9 cellular contexts compared by ENCODE assay signal in genomic region chr10:44857363-44858016, GRCh38. TPM values are rescaled to one million over a fixed set of nuclear protein-coding genes. Genes with fewer than 3 reads are reported as not detected.
A peak's percentile ranks its signal among the peaks of the same experiment; 100 is the strongest.
DNase-seq lines count a peak whose midpoint lies in the region; ATAC-seq and TF ChIP-seq lines count a peak whose summit lies in the region.
"Had no signal": no experiment of that assay in that cellular context is flagged by ENCODE, and none has a peak within 500 bp of the region (broad histone marks: within the 10 kb centered on the region; RNA-seq: fewer than 3 reads in every experiment).

No MANE protein-coding gene starts in this region.

- no peaks in the 10 kb centered on the region for H3K79me2 ChIP-seq in SU-DHL-6 (ENCODE audit: insufficient read depth, low read length)

- DNase-seq in CMK (ENCODE audit: low read depth) (peak; percentile 21), HL-60 (ENCODE audit: low read depth in 1 of 2, low spot score in 1 of 2) (peak; percentile 24 to 43), amniotic epithelial cell (ENCODE audit: low read depth) (peak; percentile 43), right atrium auricular region (ENCODE audit: low spot score) (peak; percentile 70), sciatic nerve (ENCODE audit: low spot score) (peak; percentile 87), SHP77 treated with DMSO at 0.1 percent for 48 hours (lab: John Stamatoyannopoulos, UW) (no peak)

- ATAC-seq in GM19397 (IDR thresholded peaks at IDR 0.05; ENCODE audit: unreplicated experiment) (peak; percentile 74), sciatic nerve (peak; percentile 93)

- no peak overlapping the region for H3K4me3 ChIP-seq in HL-60 (replicated peaks; ENCODE audit: insufficient read depth, low read length)
- H3K4me3 ChIP-seq in SU-DHL-6 (ENCODE audit: insufficient read depth, low read length, poor library complexity, severe bottlenecking) = no peak overlapping the region
- no peak overlapping the region for H3K4me3 ChIP-seq in right atrium auricular region

- no peak overlapping the region for H3K4me2 ChIP-seq in SU-DHL-6 (ENCODE audit: low read depth, low read length, poor library complexity, severe bottlenecking)

- no peaks in the 10 kb centered on the region for H3K9me2 ChIP-seq in SU-DHL-6 (replicated peaks; ENCODE audit: insufficient read depth, low read length)

- no peaks in the 10 kb centered on the region for H4K20me1 ChIP-seq in SU-DHL-6 (ENCODE audit: low read depth, low read length)

- H3K4me1 ChIP-seq in right atrium auricular region = peaks cover 0 to 14% of the 10 kb centered on the region in 2 donors

- intact Hi-C loops in sciatic nerve (cut with DNase I) = loop anchor here (10.0 kb wide), 1 partner anchor 473 kb away; the partner anchor contains the start of gene CXCL12

- H3K9ac ChIP-seq in SU-DHL-6 (ENCODE audit: low read length) = no peak overlapping the region

- H3F3A ChIP-seq in SU-DHL-6 (ENCODE audit: insufficient read depth) = no peaks in the 10 kb centered on the region

- H2AFZ ChIP-seq in SU-DHL-6 (ENCODE audit: low read depth, low read length, severe bottlenecking) = no peak overlapping the region

- TF ChIP-seq CTCF in HL-60 (IDR thresholded peaks at IDR 0.05; ENCODE audit: insufficient read depth, low read length) (peak; percentile 97), SU-DHL-6 (IDR thresholded peaks at IDR 0.05; ENCODE audit: insufficient read depth, low read length, poor library complexity, severe bottlenecking) (peak; percentile 95), right atrium auricular region (IDR thresholded peaks at IDR 0.05) (peak; percentile 97 to 99)

- H3K9me3 ChIP-seq in SU-DHL-6 (ENCODE audit: insufficient read depth, low read length) = no peaks in the 10 kb centered on the region
- no peaks in the 10 kb centered on the region for H3K9me3 ChIP-seq in right atrium auricular region

- H3K27me3 ChIP-seq in HL-60 (ENCODE audit: insufficient read depth, poor library complexity, severe bottlenecking) (peaks cover under 1% of the 10 kb centered on the region), SU-DHL-6 (ENCODE audit: low read length) (no peaks in the 10 kb centered on the region), right atrium auricular region (no peaks in the 10 kb centered on the region)

- H3K27ac ChIP-seq in HL-60 (replicated peaks) (no peak overlapping the region), SU-DHL-6 (ENCODE audit: low read depth, low read length) (no peak overlapping the region), right atrium auricular region (no peak overlapping the region)

- H3K36me3 ChIP-seq in SU-DHL-6 (ENCODE audit: low read length) (no peaks in the 10 kb centered on the region), right atrium auricular region (no peaks in the 10 kb centered on the region)

RNA-seq across cellular contexts. Expression of gene TMEM72, which starts 53.6 kb away (rescaled TPM):
- total RNA-seq in right atrium auricular region = under 1 TPM in 1 of 2 donors, not detected in 1; 0.15 TPM
- total RNA-seq in sciatic nerve = not detected
- total RNA-seq: activated CD8-positive, alpha-beta memory T cell treated with anti-CD3 and anti-CD28 coated beads for 36 hours had no signal
